In genomic region chr10:84076540-84077195, GRCh38 we compare ENCODE assay signal across 8 cellular contexts.
A peak's percentile ranks its signal among the peaks of the same experiment; 100 is the strongest.
DNase-seq lines count a peak whose midpoint lies in the region; ATAC-seq and TF ChIP-seq lines count a peak whose summit lies in the region.

No MANE protein-coding gene starts in this region.

- H3K27me3 Mint-ChIP-seq in osteocyte (ENCODE audit: unreplicated experiment) = peaks cover 2% of the 10 kb centered on the region
- H3K27me3 Mint-ChIP-seq in activated T-helper 17 cell treated with anti-CD3 and anti-CD28 coated beads, Interleukin-2, amount 50 U/mL, for 72 hours = peaks cover 5% of the 10 kb centered on the region

- 44 to 58% (median 51%) methylated on average over 4 of the region's 4 CpGs for WGBS in ovary, 3 donors
- 55 to 63% (median 63%) methylated on average over 4 of the region's 4 CpGs for WGBS in spleen, 5 donors

- DNase-seq in brain microvascular endothelial cell (peak; percentile 8), osteocyte (ENCODE audit: extremely low spot score, unreplicated experiment) (no peak), ovary (no peak), spleen (no peak)
- DNase-seq in activated naive CD4-positive, alpha-beta T cell treated with anti-CD3 and anti-CD28 coated beads, Interleukin-2, amount 50 U/mL, for 16 hours = no peak

- H3K9me3 ChIP-seq in ovary = no peaks in the 10 kb centered on the region
- no peaks in the 10 kb centered on the region for H3K9me3 ChIP-seq in spleen

- H3K27ac ChIP-seq in brain microvascular endothelial cell (no peak overlapping the region), ovary (no peak overlapping the region), spleen (no peak overlapping the region)

- H3K4me3 ChIP-seq in brain microvascular endothelial cell (ENCODE audit: low read depth, low read length) (no peak overlapping the region), ovary (no peak overlapping the region), spleen (no peak overlapping the region)

- no peaks in the 10 kb centered on the region for H3K9me3 Mint-ChIP-seq in osteocyte (ENCODE audit: unreplicated experiment)
- H3K9me3 Mint-ChIP-seq in activated T-helper 17 cell treated with anti-CD3 and anti-CD28 coated beads, Interleukin-2, amount 50 U/mL, for 72 hours = no peaks in the 10 kb centered on the region

- TF ChIP-seq CTCF in GM12874 (IDR thresholded peaks at IDR 0.05; ENCODE audit: insufficient read depth, low read depth, low read length) (peak; percentile 48; the same call in 1 of the 2 replicates), brain microvascular endothelial cell (IDR thresholded peaks at IDR 0.05; ENCODE audit: low read depth, low read length, missing control alignments) (peak; percentile 23), osteocyte (IDR thresholded peaks at IDR 0.05) (peak; percentile 48), ovary (IDR thresholded peaks at IDR 0.05) (no peak), spleen (IDR thresholded peaks at IDR 0.05 in 8 of 11, conservative IDR thresholded peaks at IDR 0.05 in 3 of 11) (peak in 1 of 11 experiments; percentile 16)

- intact Hi-C loops in ovary (cut with DNase I) = no loop called here
- intact Hi-C loops in spleen (cut with DNase I; ENCODE audit: low total_unique reads) = no loop called here

- H3K27me3 ChIP-seq in brain microvascular endothelial cell (replicated peaks) (no peaks in the 10 kb centered on the region), ovary (no peaks in the 10 kb centered on the region), spleen (replicated peaks in 1 of 7) (no peaks in the 10 kb centered on the region)

- peak; percentile 63 for ATAC-seq in HG03139 (IDR thresholded peaks at IDR 0.05; ENCODE audit: unreplicated experiment)
- no peak for ATAC-seq in activated T-helper 17 cell treated with anti-CD3 and anti-CD28 coated beads, Interleukin-2, amount 50 U/mL, for 72 hours (replicated peaks)

- H3K36me3 Mint-ChIP-seq in osteocyte (ENCODE audit: unreplicated experiment) = no peaks in the 10 kb centered on the region
- no peaks in the 10 kb centered on the region for H3K36me3 Mint-ChIP-seq in activated T-helper 17 cell treated with anti-CD3 and anti-CD28 coated beads, Interleukin-2, amount 50 U/mL, for 72 hours (ENCODE audit: low read depth)

- peaks cover 4% of the 10 kb centered on the region for H3K4me1 Mint-ChIP-seq in osteocyte (ENCODE audit: unreplicated experiment)
- no peaks in the 10 kb centered on the region for H3K4me1 Mint-ChIP-seq in activated T-helper 17 cell treated with anti-CD3 and anti-CD28 coated beads, Interleukin-2, amount 50 U/mL, for 72 hours

- no peak overlapping the region for H3K4me3 Mint-ChIP-seq in osteocyte (ENCODE audit: unreplicated experiment)
- no peak overlapping the region for H3K4me3 Mint-ChIP-seq in activated T-helper 17 cell treated with anti-CD3 and anti-CD28 coated beads, Interleukin-2, amount 50 U/mL, for 72 hours

- H3K27ac Mint-ChIP-seq in osteocyte (ENCODE audit: unreplicated experiment) = peak overlapping the region; percentile 56
- no peak overlapping the region for H3K27ac Mint-ChIP-seq in activated T-helper 17 cell treated with anti-CD3 and anti-CD28 coated beads, Interleukin-2, amount 50 U/mL, for 72 hours

- peaks cover 2% of the 10 kb centered on the region for H3K4me1 ChIP-seq in ovary (ENCODE audit: insufficient read depth)
- H3K4me1 ChIP-seq in spleen = peaks cover 0 to 5% (median 0%) of the 10 kb centered on the region in 6 donors

- H3K36me3 ChIP-seq in brain microvascular endothelial cell (replicated peaks) = no peaks in the 10 kb centered on the region
- no peaks in the 10 kb centered on the region for H3K36me3 ChIP-seq in ovary
- no peaks in the 10 kb centered on the region for H3K36me3 ChIP-seq in spleen

- TF ChIP-seq EP300 in ovary (IDR thresholded peaks at IDR 0.05) = no peak

- in situ Hi-C loops in brain microvascular endothelial cell (cut with HindIII; ENCODE audit: low pct_ligation_motif_present, low sequenced_read_pairs) = no loop called here

- no peak for TF ChIP-seq POLR2A in ovary (IDR thresholded peaks at IDR 0.05)
- no peak for TF ChIP-seq POLR2A in spleen (IDR thresholded peaks at IDR 0.05)

Comparison
In these comparisons a context has a peak if more than half of its experiments do, and no peak if none do; other contexts are left out.
1. CTCF ChIP-seq: peak in GM12874 (single experiment), brain microvascular endothelial cell (single experiment) and osteocyte (single experiment); none in ovary (0 of 3).